In genomic region chr7:15832996-15833395, GRCh38 we compare ENCODE assay signal across 15 cellular contexts.
DNase-seq lines count a peak whose midpoint lies in the region; ATAC-seq, FAIRE-seq and TF ChIP-seq lines count a peak whose summit lies in the region.
"Had no signal": no experiment of that assay in that cellular context is flagged by ENCODE, and none has a peak within 500 bp of the region (broad histone marks: within the 10 kb centered on the region; RNA-seq: fewer than 3 reads in every experiment).

No MANE protein-coding gene starts in this region.

- no peak for DNase-seq in Calu3
- DNase-seq in NCI-H2029 treated with DMSO at 0.1 percent for 48 hours (lab: John Stamatoyannopoulos, UW) = peak; percentile 3
- peak; percentile 63 for DNase-seq in endothelial cell of umbilical vein (ENCODE audit: low read depth, low spot score)
- no peak for DNase-seq in lower lobe of right lung
- no peak for DNase-seq in esophagus squamous epithelium (lab: John Stamatoyannopoulos, UW)
- DNase-seq in mammary epithelial cell = no peak
- DNase-seq: activated naive CD4-positive, alpha-beta T cell treated with anti-CD3 and anti-CD28 coated beads, Interleukin-2, amount 10 ng/mL, durations not matched to agents 7 days and 5 days; NCI-H774; stimulated activated naive CD4-positive, alpha-beta T cell treated with Interleukin-2 at 50 U/mL for 16 hours had no signal

- H2AFZ ChIP-seq in endothelial cell of umbilical vein (ENCODE audit: low read depth, low read length) (no peak overlapping the region), mammary epithelial cell (ENCODE audit: low read depth, low read length) (no peak overlapping the region)

- TF ChIP-seq CTCF in Calu3 (IDR thresholded peaks at IDR 0.05; ENCODE audit: unreplicated experiment) = no peak
- no peak for TF ChIP-seq CTCF in endothelial cell of umbilical vein (IDR thresholded peaks at IDR 0.05; ENCODE audit: extremely low read depth in 1 of 2, insufficient read depth in 1 of 2, low read depth in 1 of 2, low read length in 2 of 2)
- TF ChIP-seq CTCF in lower lobe of right lung (IDR thresholded peaks at IDR 0.05) = no peak
- no peak for TF ChIP-seq CTCF in esophagus squamous epithelium (IDR thresholded peaks at IDR 0.05)
- no peak for TF ChIP-seq CTCF in mammary epithelial cell (conservative IDR thresholded peaks at IDR 0.05 in 1 of 2, IDR thresholded peaks at IDR 0.05 in 1 of 2; ENCODE audit: extremely low read depth in 1 of 2, insufficient read depth in 1 of 2, low read depth in 1 of 2, low read length in 2 of 2)

- H3K4me2 ChIP-seq in endothelial cell of umbilical vein (ENCODE audit: insufficient read depth, low read length) (no peak overlapping the region), mammary epithelial cell (ENCODE audit: insufficient read depth, low read depth, low read length) (no peak overlapping the region)

- POLR2A ChIA-PET in endothelial cell of umbilical vein (lab: Charles Lee) = no interaction called here

- no peak overlapping the region for H3K4me3 Mint-ChIP-seq in Calu3 (ENCODE audit: low read depth, unreplicated experiment)
- H3K4me3 Mint-ChIP-seq: activated naive CD4-positive, alpha-beta T cell treated with anti-CD3 and anti-CD28 coated beads, Interleukin-2, amount 10 ng/mL, durations not matched to agents 7 days and 5 days; B cell; central memory CD8-positive, alpha-beta T cell had no signal

- H4K20me1 ChIP-seq in endothelial cell of umbilical vein (replicated peaks; ENCODE audit: control insufficient read depth, extremely low read depth, insufficient read depth, low read length) (no peaks in the 10 kb centered on the region), mammary epithelial cell (ENCODE audit: insufficient read depth, low read length) (no peaks in the 10 kb centered on the region)

- H3K27me3 ChIP-seq in endothelial cell of umbilical vein (ENCODE audit: control insufficient read depth in 2 of 2, insufficient read depth in 2 of 2, low read length in 2 of 2) (no peaks in the 10 kb centered on the region), lower lobe of right lung (ENCODE audit: low read depth) (no peaks in the 10 kb centered on the region), esophagus squamous epithelium (no peaks in the 10 kb centered on the region), mammary epithelial cell (ENCODE audit: insufficient read depth, low read length) (no peaks in the 10 kb centered on the region)

- H3K9me1 ChIP-seq in endothelial cell of umbilical vein (replicated peaks; ENCODE audit: control insufficient read depth, extremely low read depth, insufficient read depth, low read length) = no peaks in the 10 kb centered on the region

- ATAC-seq in lower lobe of right lung (no peak), HG03095 (IDR thresholded peaks at IDR 0.05; ENCODE audit: unreplicated experiment) (no peak), HG03432 (IDR thresholded peaks at IDR 0.05; ENCODE audit: unreplicated experiment) (no peak)
- ATAC-seq: esophagus mucosa had no signal

- no peaks in the 10 kb centered on the region for H3K9me3 Mint-ChIP-seq in Calu3 (ENCODE audit: low read depth, unreplicated experiment)
- H3K9me3 Mint-ChIP-seq: central memory CD8-positive, alpha-beta T cell had no signal

- H3K27ac Mint-ChIP-seq in Calu3 (ENCODE audit: unreplicated experiment) = peak overlapping the region; percentile 34
- H3K27ac Mint-ChIP-seq: activated naive CD4-positive, alpha-beta T cell treated with anti-CD3 and anti-CD28 coated beads, Interleukin-2, amount 10 ng/mL, durations not matched to agents 7 days and 5 days; B cell had no signal

- no peak for TF ChIP-seq POLR2A in endothelial cell of umbilical vein (IDR thresholded peaks at IDR 0.05; ENCODE audit: low read depth, low read length)
- TF ChIP-seq POLR2A in esophagus squamous epithelium (IDR thresholded peaks at IDR 0.05) = no peak

- H3K27ac ChIP-seq in endothelial cell of umbilical vein (ENCODE audit: insufficient read depth, low read depth, low read length) (no peak overlapping the region), lower lobe of right lung (peak overlapping the region; percentile 2), esophagus squamous epithelium (peak overlapping the region in 1 of 4 donors; percentile 16), mammary epithelial cell (ENCODE audit: insufficient read depth, low read depth, low read length) (no peak overlapping the region)

- H3K27me3 Mint-ChIP-seq in Calu3 (ENCODE audit: unreplicated experiment) = no peaks in the 10 kb centered on the region
- H3K27me3 Mint-ChIP-seq: activated naive CD4-positive, alpha-beta T cell treated with anti-CD3 and anti-CD28 coated beads, Interleukin-2, amount 10 ng/mL, durations not matched to agents 7 days and 5 days; B cell; central memory CD8-positive, alpha-beta T cell had no signal

- dilution Hi-C loops in endothelial cell of umbilical vein (cut with MboI; ENCODE audit: extremely low pct_ligation_motif_present, low sequenced_read_pairs) = no loop called here
- dilution Hi-C loops in mammary epithelial cell (cut with HindIII; ENCODE audit: low sequenced_read_pairs) = no loop called here

- H3K4me3 ChIP-seq in endothelial cell of umbilical vein (replicated peaks in 1 of 3; ENCODE audit: insufficient read depth in 1 of 3, low read depth in 1 of 3, low read length in 3 of 3) (no peak overlapping the region), lower lobe of right lung (no peak overlapping the region), esophagus squamous epithelium (no peak overlapping the region), mammary epithelial cell (replicated peaks in 1 of 3; ENCODE audit: insufficient read depth in 1 of 3, low read depth in 2 of 3, low read length in 3 of 3) (no peak overlapping the region)

- in situ Hi-C loops in mammary epithelial cell (cut with MboI; ENCODE audit: low sequenced_read_pairs in 2 of 2) = no loop called here

- FAIRE-seq in endothelial cell of umbilical vein (lab: Jason Lieb, UNC) = peak; percentile 73
- FAIRE-seq: islet of Langerhans had no signal

- WGBS in esophagus squamous epithelium, 2 donors = 17 to 35% methylated on average over 1 of the region's 1 CpG
- 73% methylated on average over 1 of the region's 1 CpG for WGBS in mammary epithelial cell (ENCODE audit: low coverage, missing lambda C conversion rate)

- no peaks in the 10 kb centered on the region for H3K36me3 Mint-ChIP-seq in Calu3 (ENCODE audit: insufficient read depth, unreplicated experiment)
- H3K36me3 Mint-ChIP-seq: activated naive CD4-positive, alpha-beta T cell treated with anti-CD3 and anti-CD28 coated beads, Interleukin-2, amount 10 ng/mL, durations not matched to agents 7 days and 5 days had no signal

- CTCF ChIA-PET in Calu3 (lab: Charles Lee) (interaction anchor here (1.0 kb wide), 1 partner anchor 35 kb away, joined by 3 read pairs; no protein-coding TSS in a partner anchor), endothelial cell of umbilical vein (lab: Charles Lee) (interaction anchor here (0.6 to 2.3 kb wide), 2 partner anchors 11 to 34 kb away, joined by 3 to 6 read pairs; no protein-coding TSS in a partner anchor), mammary epithelial cell (lab: Charles Lee; ENCODE audit: low non-redundant PET) (no interaction called here)

- no peak overlapping the region for H3K9ac ChIP-seq in endothelial cell of umbilical vein (replicated peaks; ENCODE audit: extremely low read depth, insufficient read depth, low read length)
- H3K9ac ChIP-seq in mammary epithelial cell (ENCODE audit: insufficient read depth, low read length) = no peak overlapping the region

- H3K9me3 ChIP-seq in endothelial cell of umbilical vein (replicated peaks; ENCODE audit: control insufficient read depth, insufficient read depth, low read length) (no peaks in the 10 kb centered on the region), lower lobe of right lung (no peaks in the 10 kb centered on the region), esophagus squamous epithelium (no peaks in the 10 kb centered on the region), mammary epithelial cell (replicated peaks; ENCODE audit: insufficient read depth, low read length) (no peaks in the 10 kb centered on the region)

- BruUV-seq in Calu3 (replicated peaks; lab: Mats Ljungman, UMichigan) (no TSS peak), endothelial cell of umbilical vein (replicated peaks; lab: Mats Ljungman, UMichigan) (no TSS peak), mammary epithelial cell (replicated peaks; lab: Mats Ljungman, UMichigan) (no TSS peak)

- H3K79me2 ChIP-seq in endothelial cell of umbilical vein (ENCODE audit: control insufficient read depth, insufficient read depth, low read length) = no peaks in the 10 kb centered on the region
- H3K79me2 ChIP-seq in mammary epithelial cell (ENCODE audit: insufficient read depth, low read length) = no peaks in the 10 kb centered on the region

- no peaks in the 10 kb centered on the region for H3K4me1 ChIP-seq in endothelial cell of umbilical vein (ENCODE audit: control insufficient read depth, extremely low read depth, insufficient read depth, low read length)
- no peaks in the 10 kb centered on the region for H3K4me1 ChIP-seq in lower lobe of right lung
- no peaks in the 10 kb centered on the region for H3K4me1 ChIP-seq in esophagus squamous epithelium
- no peaks in the 10 kb centered on the region for H3K4me1 ChIP-seq in mammary epithelial cell (ENCODE audit: insufficient read depth, low read length)

- H3K36me3 ChIP-seq in endothelial cell of umbilical vein (ENCODE audit: control insufficient read depth in 2 of 2, extremely low read depth in 1 of 2, insufficient read depth in 2 of 2, low read length in 2 of 2) (no peaks in the 10 kb centered on the region), lower lobe of right lung (no peaks in the 10 kb centered on the region), esophagus squamous epithelium (no peaks in the 10 kb centered on the region), mammary epithelial cell (ENCODE audit: insufficient read depth, low read length) (no peaks in the 10 kb centered on the region)

- peaks cover 9% of the 10 kb centered on the region for H3K4me1 Mint-ChIP-seq in Calu3 (ENCODE audit: low read depth, unreplicated experiment)
- H3K4me1 Mint-ChIP-seq: activated naive CD4-positive, alpha-beta T cell treated with anti-CD3 and anti-CD28 coated beads, Interleukin-2, amount 10 ng/mL, durations not matched to agents 7 days and 5 days; B cell; central memory CD8-positive, alpha-beta T cell had no signal

- intact Hi-C loops in Calu3 (cut with micrococcal nuclease; ENCODE audit: unreplicated experiment) (no loop called here), endothelial cell of umbilical vein (cut with micrococcal nuclease) (no loop called here), lower lobe of right lung (cut with DNase I) (no loop called here), esophagus squamous epithelium (cut with DNase I) (no loop called here), mammary epithelial cell (cut with micrococcal nuclease) (no loop called here)

TF ChIP-seq in endothelial cell of umbilical vein, 7 proteins besides CTCF, POLR2A, EP300 and RAD21 (continues in another document):
- TF ChIP-seq POLR2AphosphoS5 (IDR thresholded peaks at IDR 0.05; ENCODE audit: insufficient read depth, low read depth, low read length) (no peak), MAX (IDR thresholded peaks at IDR 0.05; ENCODE audit: insufficient read depth, insufficient read length) (no peak), FOS (IDR thresholded peaks at IDR 0.05; ENCODE audit: borderline replicate concordance, insufficient read depth, low read length) (no peak)

Comparison
In these comparisons a context has a peak if more than half of its experiments do, and no peak if none do; other contexts are left out.
1. DNase-seq: peak in NCI-H2029 treated with DMSO at 0.1 percent for 48 hours (single experiment) and endothelial cell of umbilical vein (single experiment); none in Calu3 (single experiment), lower lobe of right lung (single experiment), esophagus squamous epithelium (single experiment) and mammary epithelial cell (single experiment).